In genomic region chr6:127136786-127137185, GRCh38 we compare ENCODE assay signal across 29 cellular contexts. TPM values are rescaled to one million over a fixed set of nuclear protein-coding genes. Genes with fewer than 3 reads are reported as not detected.
A peak's percentile ranks its signal among the peaks of the same experiment; 100 is the strongest.
DNase-seq lines count a peak whose midpoint lies in the region; ATAC-seq, FAIRE-seq and TF ChIP-seq lines count a peak whose summit lies in the region.
"Had no signal": no experiment of that assay in that cellular context is flagged by ENCODE, and none has a peak within 500 bp of the region (broad histone marks: within the 10 kb centered on the region; RNA-seq: fewer than 3 reads in every experiment).

No MANE protein-coding gene starts in this region.

- ATAC-seq in A549 (no peak), gastrocnemius medialis (no peak)
- ATAC-seq: GM12878 had no signal

- no peaks in the 10 kb centered on the region for H3K36me3 Mint-ChIP-seq in activated T-helper 1 cell treated with anti-CD3 and anti-CD28 coated beads, Interleukin-12 subunit alpha, Interleukin-12 subunit beta, Interleukin-2, Interleukin-4 antibody, amounts not matched to agents 30 ng/mL and 10 ng/mL and 1 ng/mL, durations not matched to agents 14 hours and 24 hours and 36 hours (ENCODE audit: low read depth)
- H3K36me3 Mint-ChIP-seq: CD14-positive monocyte; CD4-positive, alpha-beta memory T cell; CD4-positive, CD25-positive, alpha-beta regulatory T cell had no signal

- H3K27ac Mint-ChIP-seq in activated T-helper 1 cell treated with anti-CD3 and anti-CD28 coated beads, Interleukin-12 subunit alpha, Interleukin-12 subunit beta, Interleukin-2, Interleukin-4 antibody, amounts not matched to agents 30 ng/mL and 10 ng/mL and 1 ng/mL, durations not matched to agents 14 hours and 24 hours and 36 hours = no peak overlapping the region
- H3K27ac Mint-ChIP-seq: CD14-positive monocyte; CD4-positive, alpha-beta memory T cell; CD4-positive, CD25-positive, alpha-beta regulatory T cell had no signal

- no peaks in the 10 kb centered on the region for H3K4me1 Mint-ChIP-seq in activated T-helper 1 cell treated with anti-CD3 and anti-CD28 coated beads, Interleukin-12 subunit alpha, Interleukin-12 subunit beta, Interleukin-2, Interleukin-4 antibody, amounts not matched to agents 30 ng/mL and 10 ng/mL and 1 ng/mL, durations not matched to agents 14 hours and 24 hours and 36 hours (ENCODE audit: low read depth)
- H3K4me1 Mint-ChIP-seq: CD14-positive monocyte; CD4-positive, alpha-beta memory T cell; CD4-positive, CD25-positive, alpha-beta regulatory T cell; CD8-positive, alpha-beta memory T cell had no signal

- H3K36me3 ChIP-seq in gastrocnemius medialis = no peaks in the 10 kb centered on the region
- H3K36me3 ChIP-seq: BE2C, BLaER1 had no signal

- no peak for DNase-seq in A549 (ENCODE audit: low read depth in 1 of 2, low spot score in 1 of 2)
- peak; percentile 21 for DNase-seq in LHCN-M2 (ENCODE audit: low read depth)
- DNase-seq in myocyte (ENCODE audit: low read depth) = peak; percentile 68
- DNase-seq in gastrocnemius medialis = no peak
- no peak for DNase-seq in activated T-helper 1 cell treated with anti-CD3 and anti-CD28 coated beads, Interleukin-12 subunit alpha, Interleukin-12 subunit beta, Interleukin-2, Interleukin-4 antibody, amounts not matched to agents 30 ng/mL and 10 ng/mL and 1 ng/mL, durations not matched to agents 14 hours and 24 hours and 36 hours (ENCODE audit: low spot score)
- DNase-seq in DMS79 (lab: John Stamatoyannopoulos, UW) = no peak
- DNase-seq in effector CD4-positive, alpha-beta T cell = no peak
- DNase-seq: ACHN; BE2C; C1 segment of cervical spinal cord; Caco-2; Calu3; CD4-positive, alpha-beta memory T cell; CD4-positive, CD25-positive, alpha-beta regulatory T cell; CD8-positive, alpha-beta memory T cell; DND-41; EL; GDM1 had no signal

- no peak for FAIRE-seq in A549 (lab: Jason Lieb, UNC)
- FAIRE-seq: D721Med, GM12878, GM12892, GM18507 had no signal

- TF ChIP-seq CTCF in A549 (IDR thresholded peaks at IDR 0.05) (no peak), gastrocnemius medialis (IDR thresholded peaks at IDR 0.05 in 4 of 5, conservative IDR thresholded peaks at IDR 0.05 in 1 of 5) (no peak)

- no peak for TF ChIP-seq POLR2A in A549 (IDR thresholded peaks at IDR 0.05; ENCODE audit: low read length)
- no peak for TF ChIP-seq POLR2A in gastrocnemius medialis (IDR thresholded peaks at IDR 0.05)

- no peaks in the 10 kb centered on the region for H3K9me3 Mint-ChIP-seq in activated T-helper 1 cell treated with anti-CD3 and anti-CD28 coated beads, Interleukin-12 subunit alpha, Interleukin-12 subunit beta, Interleukin-2, Interleukin-4 antibody, amounts not matched to agents 30 ng/mL and 10 ng/mL and 1 ng/mL, durations not matched to agents 14 hours and 24 hours and 36 hours
- H3K9me3 Mint-ChIP-seq: CD14-positive monocyte; CD4-positive, alpha-beta memory T cell had no signal

- no peak overlapping the region for H3K4me3 Mint-ChIP-seq in activated T-helper 1 cell treated with anti-CD3 and anti-CD28 coated beads, Interleukin-12 subunit alpha, Interleukin-12 subunit beta, Interleukin-2, Interleukin-4 antibody, amounts not matched to agents 30 ng/mL and 10 ng/mL and 1 ng/mL, durations not matched to agents 14 hours and 24 hours and 36 hours
- H3K4me3 Mint-ChIP-seq: CD14-positive monocyte; CD4-positive, alpha-beta memory T cell; CD4-positive, CD25-positive, alpha-beta regulatory T cell; CD8-positive, alpha-beta memory T cell had no signal

- CTCF ChIA-PET in A549 (lab: Yijun Ruan, JAX) = no interaction called here

- H3K9me3 ChIP-seq in A549 (no peaks in the 10 kb centered on the region), gastrocnemius medialis (no peaks in the 10 kb centered on the region)
- H3K9me3 ChIP-seq: BE2C, BLaER1, Caco-2 had no signal

- POLR2A ChIA-PET in A549 (lab: Yijun Ruan, JAX) = no interaction called here

- no peak for TF ChIP-seq RAD21 in A549 (conservative IDR thresholded peaks at IDR 0.05 in 1 of 2, IDR thresholded peaks at IDR 0.05 in 1 of 2)

- H3K4me3 ChIP-seq in A549 = no peak overlapping the region
- H3K4me3 ChIP-seq in gastrocnemius medialis = no peak overlapping the region
- H3K4me3 ChIP-seq: BLaER1, GM12878 had no signal

- no peak for TF ChIP-seq EP300 in A549 (IDR thresholded peaks at IDR 0.05)

- H3K4me1 ChIP-seq in A549 = peaks cover 86% of the 10 kb centered on the region
- peaks cover 31 to 42% of the 10 kb centered on the region in 2 donors for H3K4me1 ChIP-seq in gastrocnemius medialis
- H3K4me1 ChIP-seq: BE2C, BLaER1, Caco-2 had no signal

- in situ Hi-C loops in gastrocnemius medialis (cut with MboI; ENCODE audit: low sequenced_read_pairs in 4 of 4) = no loop called here

- H3K27ac ChIP-seq in A549 (no peak overlapping the region), gastrocnemius medialis (peak overlapping the region; percentile 7 to 40 (median 26))
- H3K27ac ChIP-seq: 22Rv1, BLaER1 had no signal

- WGBS in A549 (ENCODE audit: missing lambda C conversion rate) = 68% methylated on average over 4 of the region's 4 CpGs

- peak overlapping the region; percentile 43; the same call in 2 of the 3 replicates for H3K4me2 ChIP-seq in A549
- H3K4me2 ChIP-seq: BLaER1 had no signal

- H3K27me3 Mint-ChIP-seq in activated T-helper 1 cell treated with anti-CD3 and anti-CD28 coated beads, Interleukin-12 subunit alpha, Interleukin-12 subunit beta, Interleukin-2, Interleukin-4 antibody, amounts not matched to agents 30 ng/mL and 10 ng/mL and 1 ng/mL, durations not matched to agents 14 hours and 24 hours and 36 hours (ENCODE audit: insufficient read depth) = peaks cover 15% of the 10 kb centered on the region

- H3K27me3 ChIP-seq in gastrocnemius medialis = no peaks in the 10 kb centered on the region
- H3K27me3 ChIP-seq: BE2C, BLaER1 had no signal

- intact Hi-C loops in gastrocnemius medialis (cut with DNase I; ENCODE audit: low total_unique reads) = no loop called here
- intact Hi-C loops in activated T-helper 1 cell treated with anti-CD3 and anti-CD28 coated beads, Interleukin-12 subunit alpha, Interleukin-12 subunit beta, Interleukin-2, Interleukin-4 antibody, amounts not matched to agents 30 ng/mL and 10 ng/mL and 1 ng/mL, durations not matched to agents 14 hours and 24 hours and 36 hours (cut with micrococcal nuclease) = no loop called here

TF ChIP-seq in A549, 52 proteins besides CTCF, POLR2A, EP300 and RAD21:
- TF ChIP-seq FOSL2 (IDR thresholded peaks at IDR 0.05) = no peak
- peak; percentile 21; the same call in 1 of the 2 replicates for TF ChIP-seq FOSL2 (CRISPR knock-in tag; IDR thresholded peaks at IDR 0.05)
- TF ChIP-seq RARB (CRISPR knock-in tag; IDR thresholded peaks at IDR 0.05) = no peak

RNA-seq across cellular contexts. Expression of gene RSPO3, which starts 18.3 kb away (rescaled TPM):
- 32.4 and 48.9 TPM in 2 replicates for polyA plus RNA-seq in A549 (2011; rRNA removed)
- 12.8 and 15.7 TPM in 2 replicates for polyA plus RNA-seq in A549 (2012; cell fraction: cytosol; rRNA removed)
- 6.7 and 9.7 TPM in 2 replicates for polyA plus RNA-seq in A549 (2012; cell fraction: nucleus; rRNA removed)
- 119 to 128 TPM (median 120 TPM) in 3 replicates for polyA plus RNA-seq in A549 (2017; fragmentation: RNase III; extraction: RNeasy Plus Mini Kit Qiagen cat#74134 plus additional on column Dnase treatment)
- 30.3 and 32.6 TPM in 2 replicates for polyA minus RNA-seq in A549 (2011; rRNA and poly(A)+ RNA removed)
- total RNA-seq in LHCN-M2 (2014; rRNA removed) = not detected in 2 replicates
- polyA plus RNA-seq in LHCN-M2 (2012) = 0.09 TPM
- total RNA-seq in myocyte = 0.53 and 0.62 TPM in 2 replicates
- 1.5 TPM for polyA plus RNA-seq in myocyte (2012)
- 10 to 100 TPM in 1 of 4 donors, 1 to 10 TPM in 3; 4.8 to 30.5 (median 7.2) TPM for total RNA-seq in gastrocnemius medialis
- total RNA-seq in activated T-helper 1 cell treated with anti-CD3 and anti-CD28 coated beads, Interleukin-12 subunit alpha, Interleukin-12 subunit beta, Interleukin-2, Interleukin-4 antibody, amounts not matched to agents 30 ng/mL and 10 ng/mL and 1 ng/mL, durations not matched to agents 14 hours and 24 hours and 36 hours = not detected in 2 replicates
- total RNA-seq: A172; Calu3; CD4-positive, alpha-beta memory T cell; CD4-positive, CD25-positive, alpha-beta regulatory T cell; CD8-positive, alpha-beta memory T cell; Daoy; G401; GM12878 had no signal
- polyA plus RNA-seq: AG04450; CD14-positive monocyte; CD4-positive, alpha-beta memory T cell; CD4-positive, CD25-positive, alpha-beta regulatory T cell; CD8-positive, alpha-beta memory T cell had no signal

Comparison
In these comparisons a context has a peak if more than half of its experiments do, and no peak if none do; other contexts are left out.
1. DNase-seq: peak in LHCN-M2 (single experiment) and myocyte (single experiment); none in A549 (0 of 2), gastrocnemius medialis (0 of 2), activated T-helper 1 cell treated with anti-CD3 and anti-CD28 coated beads, Interleukin-12 subunit alpha, Interleukin-12 subunit beta, Interleukin-2, Interleukin-4 antibody, amounts not matched to agents 30 ng/mL and 10 ng/mL and 1 ng/mL, durations not matched to agents 14 hours and 24 hours and 36 hours (single experiment), DMS79 (single experiment) and effector CD4-positive, alpha-beta T cell (single experiment).
2. H3K27ac ChIP-seq: peak in gastrocnemius medialis (4 of 4); none in A549 (0 of 2).